30 cellular contexts compared by ENCODE assay signal in genomic region chr6:31266721-31267360, GRCh38. TPM values are rescaled to one million over a fixed set of nuclear protein-coding genes. Genes with fewer than 3 reads are reported as not detected.
DNase-seq lines count a peak whose midpoint lies in the region; ATAC-seq, FAIRE-seq and TF ChIP-seq lines count a peak whose summit lies in the region.
"Had no signal": no experiment of that assay in that cellular context is flagged by ENCODE, and none has a peak within 500 bp of the region (broad histone marks: within the 10 kb centered on the region; RNA-seq: fewer than 3 reads in every experiment).

No MANE protein-coding gene starts in this region.

- H3K36me3 Mint-ChIP-seq in activated CD8-positive, alpha-beta memory T cell treated with anti-CD3 and anti-CD28 coated beads, Interleukin-2, amount 10 ng/mL, durations not matched to agents 7 days and 5 days = peaks cover 44% of the 10 kb centered on the region
- peaks cover 51% of the 10 kb centered on the region for H3K36me3 Mint-ChIP-seq in activated naive CD8-positive, alpha-beta T cell treated with anti-CD3 and anti-CD28 coated beads for 36 hours

- no peak overlapping the region for H3K4me3 Mint-ChIP-seq in activated CD8-positive, alpha-beta memory T cell treated with anti-CD3 and anti-CD28 coated beads, Interleukin-2, amount 10 ng/mL, durations not matched to agents 7 days and 5 days
- peak overlapping the region; percentile 35 for H3K4me3 Mint-ChIP-seq in activated naive CD8-positive, alpha-beta T cell treated with anti-CD3 and anti-CD28 coated beads for 36 hours
- H3K4me3 Mint-ChIP-seq: WTC11 had no signal

- CTCF ChIA-PET in activated CD8-positive, alpha-beta memory T cell treated with anti-CD3 and anti-CD28 coated beads, Interleukin-2, amount 10 ng/mL, durations not matched to agents 7 days and 5 days (lab: Charles Lee) = no interaction called here

- no peak overlapping the region for H3K9ac ChIP-seq in colonic mucosa (ENCODE audit: low read depth in 2 of 2, low read length in 2 of 2)
- H3K9ac ChIP-seq: BLaER1 treated with 17β-estradiol and CSF1 and Interleukin-3, amounts not matched to agents 10 nM and 100 nM; KMS-11 had no signal

- H3K27me3 Mint-ChIP-seq in activated CD8-positive, alpha-beta memory T cell treated with anti-CD3 and anti-CD28 coated beads, Interleukin-2, amount 10 ng/mL, durations not matched to agents 7 days and 5 days = no peaks in the 10 kb centered on the region
- H3K27me3 Mint-ChIP-seq in activated naive CD8-positive, alpha-beta T cell treated with anti-CD3 and anti-CD28 coated beads for 36 hours = peaks cover 3% of the 10 kb centered on the region

- H3K4me3 ChIP-seq in small intestine (ENCODE audit: low read depth in 1 of 2, low read length in 2 of 2) = no peak overlapping the region
- H3K4me3 ChIP-seq in colonic mucosa = no peak overlapping the region
- H3K4me3 ChIP-seq: ascending aorta; BLaER1 treated with 17β-estradiol and CSF1 and Interleukin-3, amounts not matched to agents 10 nM and 100 nM; PC-9; suprapubic skin had no signal

- FAIRE-seq in small intestine (lab: Jason Lieb, UNC) = no peak
- FAIRE-seq: urothelium cell line had no signal

- H3K4me1 ChIP-seq in small intestine (ENCODE audit: control insufficient read depth in 2 of 2, insufficient read depth in 1 of 2, low read depth in 1 of 2, low read length in 1 of 2) (no peaks in the 10 kb centered on the region), colonic mucosa (no peaks in the 10 kb centered on the region)
- H3K4me1 ChIP-seq: suprapubic skin had no signal

- H3K9me3 ChIP-seq in small intestine (ENCODE audit: control insufficient read depth, low read depth) = no peaks in the 10 kb centered on the region
- no peaks in the 10 kb centered on the region for H3K9me3 ChIP-seq in colonic mucosa
- H3K9me3 ChIP-seq: suprapubic skin had no signal

- peaks cover 0 to 7% of the 10 kb centered on the region in 2 donors for H3K36me3 ChIP-seq in small intestine (ENCODE audit: control insufficient read depth in 2 of 2, insufficient read depth in 2 of 2, low read length in 2 of 2)
- no peaks in the 10 kb centered on the region for H3K36me3 ChIP-seq in colonic mucosa
- H3K36me3 ChIP-seq: suprapubic skin had no signal

- DNase-seq in activated CD8-positive, alpha-beta memory T cell treated with anti-CD3 and anti-CD28 coated beads, Interleukin-2, amount 10 ng/mL, durations not matched to agents 7 days and 5 days = no peak
- DNase-seq in activated CD8-positive, alpha-beta memory T cell treated with anti-CD3 and anti-CD28 coated beads, Interleukin-2, amount 50 U/mL, for 4 hours = no peak
- DNase-seq in activated naive CD8-positive, alpha-beta T cell treated with anti-CD3 and anti-CD28 coated beads for 36 hours = no peak
- DNase-seq in small intestine (peak; percentile 20), OCI-M1 (lab: John Stamatoyannopoulos, UW) (no peak), colonic mucosa (no peak), hepatic stellate cell (ENCODE audit: low spot score) (no peak)
- DNase-seq: activated gamma-delta T cell treated with Interleukin-2 at 50 U/mL for 16 hours; cerebellar nuclear complex; effector CD4-positive, alpha-beta T cell; foreskin melanocyte; GDM1; hypothalamus; islet precursor cell; MV-4-11; NCI-H187 treated with DMSO at 0.1 percent for 48 hours; NCI-H2227 treated with DMSO at 0.1 percent for 48 hours; NCI-H774; nucleus accumbens; PC-9; SIG-M5; stimulated activated CD4-positive, alpha-beta T cell treated with anti-CD3 and anti-CD28 coated beads, Interleukin-12 subunit alpha, Interleukin-12 subunit beta, amount 100 ng/mL, for 4 hours; stimulated activated CD8-positive, alpha-beta memory T cell treated with anti-CD3 and anti-CD28 coated beads, Interleukin-4, amount 100 ng/mL, for 48 hours had no signal

- peak; percentile 47 for TF ChIP-seq POLR2A in GM18505 (IDR thresholded peaks at IDR 0.05; ENCODE audit: borderline replicate concordance, extremely low read depth, insufficient read depth, insufficient read length)

- H3K9me3 Mint-ChIP-seq in activated CD8-positive, alpha-beta memory T cell treated with anti-CD3 and anti-CD28 coated beads, Interleukin-2, amount 10 ng/mL, durations not matched to agents 7 days and 5 days (ENCODE audit: low read depth) = peaks cover 5% of the 10 kb centered on the region
- peaks cover 14% of the 10 kb centered on the region for H3K9me3 Mint-ChIP-seq in activated naive CD8-positive, alpha-beta T cell treated with anti-CD3 and anti-CD28 coated beads for 36 hours

- intact Hi-C loops in colonic mucosa (cut with DNase I) = loop anchor here (5.0 kb wide), 2 partner anchors 85 to 100 kb away; no protein-coding TSS in a partner anchor

- H3K4me1 Mint-ChIP-seq in activated CD8-positive, alpha-beta memory T cell treated with anti-CD3 and anti-CD28 coated beads, Interleukin-2, amount 10 ng/mL, durations not matched to agents 7 days and 5 days = peaks cover 33% of the 10 kb centered on the region
- peaks cover 33% of the 10 kb centered on the region for H3K4me1 Mint-ChIP-seq in activated naive CD8-positive, alpha-beta T cell treated with anti-CD3 and anti-CD28 coated beads for 36 hours

- H3K27me3 ChIP-seq in small intestine (ENCODE audit: control insufficient read depth in 2 of 2, insufficient read depth in 2 of 2, low read length in 2 of 2) (no peaks in the 10 kb centered on the region), colonic mucosa (no peaks in the 10 kb centered on the region)
- H3K27me3 ChIP-seq: ascending aorta; BLaER1 treated with 17β-estradiol and CSF1 and Interleukin-3, amounts not matched to agents 10 nM and 100 nM; suprapubic skin had no signal

- 29 to 36% (median 33%) methylated on average over 6 of the region's 6 CpGs for WGBS in small intestine, 3 donors

- ATAC-seq in activated CD8-positive, alpha-beta memory T cell treated with anti-CD3 and anti-CD28 coated beads, Interleukin-2, amount 10 ng/mL, durations not matched to agents 7 days and 5 days = no peak
- no peak for ATAC-seq in GM18505 (IDR thresholded peaks at IDR 0.05; ENCODE audit: unreplicated experiment)
- ATAC-seq: WTC11 had no signal

- H3K27ac ChIP-seq in small intestine (ENCODE audit: low read depth in 1 of 2, low read length in 1 of 2) (no peak overlapping the region), colonic mucosa (no peak overlapping the region)
- H3K27ac ChIP-seq: ascending aorta; BLaER1 treated with 17β-estradiol and CSF1 and Interleukin-3, amounts not matched to agents 10 nM and 100 nM; KMS-11; PC-9; suprapubic skin had no signal

- peak overlapping the region; percentile 31 for H3K27ac Mint-ChIP-seq in activated CD8-positive, alpha-beta memory T cell treated with anti-CD3 and anti-CD28 coated beads, Interleukin-2, amount 10 ng/mL, durations not matched to agents 7 days and 5 days
- H3K27ac Mint-ChIP-seq in activated naive CD8-positive, alpha-beta T cell treated with anti-CD3 and anti-CD28 coated beads for 36 hours = peak overlapping the region; percentile 36
- H3K27ac Mint-ChIP-seq: WTC11 had no signal

- no peak for TF ChIP-seq CTCF in colonic mucosa (IDR thresholded peaks at IDR 0.05)

RNA-seq across cellular contexts. Expression of gene HLA-C, which starts 5.1 kb away (rescaled TPM):
- 1,000 to 10,000 TPM; 1,097 to 1,393 TPM for total RNA-seq in activated CD8-positive, alpha-beta memory T cell treated with anti-CD3 and anti-CD28 coated beads, Interleukin-2, amount 10 ng/mL, durations not matched to agents 7 days and 5 days
- 100 to 1,000 TPM; 736 to 755 TPM for total RNA-seq in activated naive CD8-positive, alpha-beta T cell treated with anti-CD3 and anti-CD28 coated beads for 36 hours
- polyA plus RNA-seq in small intestine = 100 to 1,000 TPM; 430 to 486 (median 483) TPM
- total RNA-seq in colonic mucosa = 1,000 to 10,000 TPM in 1 of 2 donors, 100 to 1,000 TPM in 1; 576 to 1,321 TPM
